ENCODE assay signal across 28 cellular contexts in genomic region chr1:2397007-2397679, GRCh38. TPM values are rescaled to one million over a fixed set of nuclear protein-coding genes. Genes with fewer than 3 reads are reported as not detected.
DNase-seq lines count a peak whose midpoint lies in the region; ATAC-seq, FAIRE-seq and TF ChIP-seq lines count a peak whose summit lies in the region.
"Had no signal": no experiment of that assay in that cellular context is flagged by ENCODE, and none has a peak within 500 bp of the region (broad histone marks: within the 10 kb centered on the region; RNA-seq: fewer than 3 reads in every experiment).

No MANE protein-coding gene starts in this region.

- H3K27ac ChIP-seq in K562 (ENCODE audit: extremely low read depth, low read depth, low read length) = no peak overlapping the region; the same call in 2 of the 3 replicates
- H3K27ac ChIP-seq: gastrocnemius medialis had no signal

- H2AFZ ChIP-seq in K562 (ENCODE audit: low read depth, low read length) = no peak overlapping the region

- POLR2A ChIA-PET in K562 (lab: Yijun Ruan, JAX) = interaction anchor here (3.9 kb wide), 1 partner anchor 10 kb away, joined by 24 read pairs; no protein-coding TSS in a partner anchor
- POLR2A ChIA-PET in naive thymus-derived CD8-positive, alpha-beta T cell (lab: Charles Lee) = no interaction called here

- peaks cover 7% of the 10 kb centered on the region for H3K9me1 ChIP-seq in K562 (ENCODE audit: control insufficient read depth, insufficient read depth, low read length)

- H3K27me3 Mint-ChIP-seq in activated naive CD8-positive, alpha-beta T cell treated with anti-CD3 and anti-CD28 coated beads for 36 hours = no peaks in the 10 kb centered on the region
- H3K27me3 Mint-ChIP-seq in activated naive CD8-positive, alpha-beta T cell treated with anti-CD3 and anti-CD28 coated beads, Interleukin-2, amount 50 U/mL, for 24 hours = no peaks in the 10 kb centered on the region
- H3K27me3 Mint-ChIP-seq in naive thymus-derived CD8-positive, alpha-beta T cell = no peaks in the 10 kb centered on the region
- H3K27me3 Mint-ChIP-seq: natural killer cell treated with Interleukin-12 subunit alpha and Interleukin-12 subunit beta and Interleukin-15 and Interleukin-18, amount 100 ng/mL, for 72 hours had no signal

- intact Hi-C loops in K562 (cut with micrococcal nuclease) = no loop called here

- H3K4me3 Mint-ChIP-seq in activated naive CD8-positive, alpha-beta T cell treated with anti-CD3 and anti-CD28 coated beads for 36 hours = no peak overlapping the region
- H3K4me3 Mint-ChIP-seq in activated naive CD8-positive, alpha-beta T cell treated with anti-CD3 and anti-CD28 coated beads, Interleukin-2, amount 50 U/mL, for 24 hours = no peak overlapping the region
- H3K4me3 Mint-ChIP-seq in naive thymus-derived CD8-positive, alpha-beta T cell = no peak overlapping the region
- H3K4me3 Mint-ChIP-seq: natural killer cell treated with Interleukin-12 subunit alpha and Interleukin-12 subunit beta and Interleukin-15 and Interleukin-18, amount 100 ng/mL, for 72 hours; T-helper 1 cell treated with Interleukin-12 subunit alpha and Interleukin-12 subunit beta and Interleukin-4 antibody, amounts not matched to agents 30 μg/mL and 1 μg/mL, for 36 hours had no signal

- 92% methylated on average over 19 of the region's 19 CpGs for WGBS in K562 (ENCODE audit: insufficient coverage, low coverage, missing lambda C conversion rate)

- no peak for TF ChIP-seq CTCF in K562 (IDR thresholded peaks at IDR 0.05 in 2 of 3, conservative IDR thresholded peaks at IDR 0.05 in 1 of 3; ENCODE audit: insufficient read depth in 2 of 3, low read depth in 1 of 3, low read length in 3 of 3)

- H4K20me1 ChIP-seq in K562 (replicated peaks; ENCODE audit: control insufficient read depth, insufficient read depth, low read length) = peaks cover 27% of the 10 kb centered on the region; the same call in 1 of the 2 replicates

- peaks cover 36% of the 10 kb centered on the region for H3K4me1 Mint-ChIP-seq in activated naive CD8-positive, alpha-beta T cell treated with anti-CD3 and anti-CD28 coated beads for 36 hours
- peaks cover 30% of the 10 kb centered on the region for H3K4me1 Mint-ChIP-seq in activated naive CD8-positive, alpha-beta T cell treated with anti-CD3 and anti-CD28 coated beads, Interleukin-2, amount 50 U/mL, for 24 hours
- H3K4me1 Mint-ChIP-seq in naive thymus-derived CD8-positive, alpha-beta T cell = peaks cover 28 to 63% (median 44%) of the 10 kb centered on the region in 4 donors

- H3K4me1 ChIP-seq in K562 (replicated peaks in 1 of 2; ENCODE audit: control insufficient read depth in 2 of 2, insufficient read depth in 2 of 2, low read length in 2 of 2) = peaks cover 14 to 36% of the 10 kb centered on the region in 2 experiments; a peak in 4 of 5 replicates

- no peaks in the 10 kb centered on the region for H3K27me3 ChIP-seq in K562 (ENCODE audit: control insufficient read depth in 2 of 2, insufficient read depth in 2 of 2, low read length in 2 of 2)
- H3K27me3 ChIP-seq: gastrocnemius medialis had no signal

- peak overlapping the region; percentile 75 for H3K27ac Mint-ChIP-seq in activated naive CD8-positive, alpha-beta T cell treated with anti-CD3 and anti-CD28 coated beads for 36 hours
- H3K27ac Mint-ChIP-seq in activated naive CD8-positive, alpha-beta T cell treated with anti-CD3 and anti-CD28 coated beads, Interleukin-2, amount 50 U/mL, for 24 hours = no peak overlapping the region
- H3K27ac Mint-ChIP-seq in naive thymus-derived CD8-positive, alpha-beta T cell = peak overlapping the region in 6 of 10 donors; percentile 40 to 85 (median 56)
- H3K27ac Mint-ChIP-seq: natural killer cell treated with Interleukin-12 subunit alpha and Interleukin-12 subunit beta and Interleukin-15 and Interleukin-18, amount 100 ng/mL, for 72 hours; T-helper 1 cell treated with Interleukin-12 subunit alpha and Interleukin-12 subunit beta and Interleukin-4 antibody, amounts not matched to agents 30 μg/mL and 1 μg/mL, for 36 hours had no signal

- H3K79me2 ChIP-seq in K562 (ENCODE audit: control insufficient read depth, insufficient read depth, low read length) = peaks cover 39% of the 10 kb centered on the region

- H3K9me3 ChIP-seq in K562 (replicated peaks; ENCODE audit: control insufficient read depth, insufficient read depth, low read depth, low read length) = no peaks in the 10 kb centered on the region
- H3K9me3 ChIP-seq: gastrocnemius medialis had no signal

- no peak overlapping the region for H3K4me2 ChIP-seq in K562 (ENCODE audit: insufficient read depth, low read length)

- no peak overlapping the region for H3K4me3 ChIP-seq in K562
- H3K4me3 ChIP-seq: gastrocnemius medialis had no signal

- TF ChIP-seq POLR2A in K562 (conservative IDR thresholded peaks at IDR 0.05) = no peak

- BruUV-seq in K562 (replicated peaks; lab: Mats Ljungman, UMichigan) = no TSS peak

- no peak overlapping the region; a peak in 1 of 4 replicates for H3K9ac ChIP-seq in K562 (ENCODE audit: insufficient read depth in 1 of 2, low read depth in 2 of 2, low read length in 2 of 2)

- CTCF ChIA-PET in K562 (lab: Yijun Ruan, JAX; ENCODE audit: low intra/inter-chr PET ratio) = no interaction called here

- no peak for TF ChIP-seq EP300 in K562 (IDR thresholded peaks at IDR 0.05; ENCODE audit: low read length)

- TF ChIP-seq RAD21 in K562 (CRISPR knock-in tag; conservative IDR thresholded peaks at IDR 0.05 in 1 of 2, IDR thresholded peaks at IDR 0.05 in 1 of 2) = no peak

- DNase-seq in activated naive CD8-positive, alpha-beta T cell treated with anti-CD3 and anti-CD28 coated beads for 36 hours = no peak
- DNase-seq in activated naive CD8-positive, alpha-beta T cell treated with anti-CD3 and anti-CD28 coated beads, Interleukin-2, amount 50 U/mL, for 24 hours = no peak
- no peak for DNase-seq in K562 (ENCODE audit: extremely low read depth in 1 of 4, low spot score in 3 of 4)
- no peak for DNase-seq in naive thymus-derived CD8-positive, alpha-beta T cell
- no peak for DNase-seq in medulla oblongata (ENCODE audit: extremely low spot score)
- no peak for DNase-seq in Kasumi-1 (lab: John Stamatoyannopoulos, UW)
- DNase-seq in NCI-H1436 treated with DMSO at 0.1 percent for 48 hours (lab: John Stamatoyannopoulos, UW) = no peak
- DNase-seq in NCI-H2107 (lab: John Stamatoyannopoulos, UW) = no peak
- DNase-seq: activated CD4-positive, alpha-beta T cell treated with anti-CD3 and anti-CD28 coated beads, Interleukin-2, amount 50 U/mL, for 48 hours; activated CD4-positive, CD25-positive, alpha-beta regulatory T cell treated with anti-CD3 and anti-CD28 coated beads, Interleukin-2, amount 50 U/mL, for 72 hours; activated CD8-positive, alpha-beta memory T cell treated with anti-CD3 and anti-CD28 coated beads, Interleukin-2, amount 50 U/mL, for 48 hours; AML-193; DMS 273 treated with DMSO at 0.1 percent for 48 hours; gastrocnemius medialis; H7; kidney; midbrain; NCI-H1417; NCI-H2081; NCI-H226; NCI-H526 treated with DMSO at 0.1 percent for 48 hours; Right ventricle myocardium superior; stimulated activated naive CD4-positive, alpha-beta T cell treated with Interleukin-2 at 50 U/mL for 16 hours had no signal

- peaks cover 29% of the 10 kb centered on the region for H3K36me3 Mint-ChIP-seq in activated naive CD8-positive, alpha-beta T cell treated with anti-CD3 and anti-CD28 coated beads for 36 hours
- peaks cover 55% of the 10 kb centered on the region for H3K36me3 Mint-ChIP-seq in activated naive CD8-positive, alpha-beta T cell treated with anti-CD3 and anti-CD28 coated beads, Interleukin-2, amount 50 U/mL, for 24 hours (ENCODE audit: low read depth)
- H3K36me3 Mint-ChIP-seq in naive thymus-derived CD8-positive, alpha-beta T cell = peaks cover 0 to 75% (median 13%) of the 10 kb centered on the region in 3 donors

- no peak for FAIRE-seq in K562 (lab: Jason Lieb, UNC)
- FAIRE-seq: kidney, TTC549, urothelium cell line had no signal

- no peaks in the 10 kb centered on the region for H3K9me3 Mint-ChIP-seq in activated naive CD8-positive, alpha-beta T cell treated with anti-CD3 and anti-CD28 coated beads for 36 hours
- no peaks in the 10 kb centered on the region for H3K9me3 Mint-ChIP-seq in activated naive CD8-positive, alpha-beta T cell treated with anti-CD3 and anti-CD28 coated beads, Interleukin-2, amount 50 U/mL, for 24 hours
- no peaks in the 10 kb centered on the region for H3K9me3 Mint-ChIP-seq in naive thymus-derived CD8-positive, alpha-beta T cell
- H3K9me3 Mint-ChIP-seq: natural killer cell treated with Interleukin-12 subunit alpha and Interleukin-12 subunit beta and Interleukin-15 and Interleukin-18, amount 100 ng/mL, for 72 hours; T-helper 1 cell treated with Interleukin-12 subunit alpha and Interleukin-12 subunit beta and Interleukin-4 antibody, amounts not matched to agents 30 μg/mL and 1 μg/mL, for 36 hours had no signal

- peaks cover 91% of the 10 kb centered on the region for H3K36me3 ChIP-seq in K562 (ENCODE audit: control insufficient read depth, insufficient read depth, low read length)

- in situ Hi-C loops in K562 (cut with MboI) = no loop called here

- no peak for ATAC-seq in activated naive CD8-positive, alpha-beta T cell treated with anti-CD3 and anti-CD28 coated beads, Interleukin-2, amount 50 U/mL, for 24 hours
- no peak for ATAC-seq in K562
- no peak for ATAC-seq in naive thymus-derived CD8-positive, alpha-beta T cell
- ATAC-seq: gastrocnemius medialis; natural killer cell treated with Interleukin-12 subunit alpha and Interleukin-12 subunit beta and Interleukin-15 and Interleukin-18, amount 100 ng/mL, for 72 hours; SK-N-SH treated with all-trans-retinoic acid at 6 μM for 48 hours had no signal

RNA-seq across cellular contexts. Expression of gene RER1, which starts 5.5 kb away (rescaled TPM):
- total RNA-seq in activated naive CD8-positive, alpha-beta T cell treated with anti-CD3 and anti-CD28 coated beads for 36 hours = 100 to 1,000 TPM; 161 to 176 TPM
- total RNA-seq in K562 (2011; cell fraction: chromatin; rRNA removed; ENCODE audit: low replicate concordance) = 270 and 338 TPM in 2 replicates
- total RNA-seq in K562 (2011; cell fraction: nucleolus; rRNA removed) = 175 and 181 TPM in 2 replicates
- 289 and 345 TPM in 2 replicates for total RNA-seq in K562 (2011; cell fraction: nucleoplasm; rRNA removed)
- total RNA-seq in K562 (2014; rRNA removed) (63.1 and 109 TPM in 2 replicates), K562 (2014; rRNA removed; fragmentation: Illumina TruSeq; extraction: Trizol) (183 and 211 TPM in 2 replicates), K562 (2015; rRNA removed; fragmentation: Illumina TruSeq; extraction: Trizol) (146 and 153 TPM in 2 replicates), K562 (2021) (219 and 235 TPM in 2 replicates)
- polyA plus RNA-seq in K562 (2011; rRNA removed) (316 and 354 TPM in 2 replicates), K562 (2014; fragmentation: Illumina TruSeq; extraction: Trizol) (299 and 323 TPM in 2 replicates), K562 (2014; fragmentation: Nextera tagmentation; extraction: Ambion mirVana) (10 to 100 TPM; 19.6 to 34.5 TPM), K562 (2014; rRNA removed) (216 and 249 TPM in 2 replicates)
- 218 and 437 TPM in 2 replicates for polyA plus RNA-seq in K562 (2011; cell fraction: cytosol; rRNA removed)
- 267 and 372 TPM in 2 replicates for polyA plus RNA-seq in K562 (2011; cell fraction: nucleus; rRNA removed)
- polyA plus RNA-seq in K562 (2012) = 133 and 293 TPM in 2 replicates
- 304 and 371 TPM in 2 replicates for polyA minus RNA-seq in K562 (2011; rRNA and poly(A)+ RNA removed)
- polyA minus RNA-seq in K562 (2011; cell fraction: cytosol; rRNA and poly(A)+ RNA removed) = 79.7 and 109 TPM in 2 replicates
- polyA minus RNA-seq in K562 (2011; cell fraction: nucleus; rRNA and poly(A)+ RNA removed) = 23.0 and 33.4 TPM in 2 replicates
- total RNA-seq in naive thymus-derived CD8-positive, alpha-beta T cell = 100 to 1,000 TPM; 131 to 139 TPM
- 100 to 1,000 TPM; 118 to 146 (median 126) TPM for polyA plus RNA-seq in naive thymus-derived CD8-positive, alpha-beta T cell

RNA-seq across cellular contexts. Expression of gene MORN1, which starts 5.8 kb away (rescaled TPM):
- total RNA-seq in activated naive CD8-positive, alpha-beta T cell treated with anti-CD3 and anti-CD28 coated beads for 36 hours = 1 to 10 TPM; 6.8 to 7.8 TPM
- 24.9 and 49.4 TPM in 2 replicates for total RNA-seq in K562 (2011; cell fraction: chromatin; rRNA removed; ENCODE audit: low replicate concordance)
- 26.6 and 36.7 TPM in 2 replicates for total RNA-seq in K562 (2011; cell fraction: nucleolus; rRNA removed)
- total RNA-seq in K562 (2011; cell fraction: nucleoplasm; rRNA removed) = 26.9 and 29.6 TPM in 2 replicates
- total RNA-seq in K562 (2014; rRNA removed) (6.1 and 9.3 TPM in 2 replicates), K562 (2014; rRNA removed; fragmentation: Illumina TruSeq; extraction: Trizol) (2.3 and 2.9 TPM in 2 replicates), K562 (2015; rRNA removed; fragmentation: Illumina TruSeq; extraction: Trizol) (4.7 and 5.5 TPM in 2 replicates), K562 (2021) (5.1 and 7.6 TPM in 2 replicates)
- polyA plus RNA-seq in K562 (2011; rRNA removed) (3.9 and 4.4 TPM in 2 replicates), K562 (2014; fragmentation: Illumina TruSeq; extraction: Trizol) (1.8 and 2.7 TPM in 2 replicates), K562 (2014; fragmentation: Nextera tagmentation; extraction: Ambion mirVana) (under 1 TPM; 0.24 to 0.35 TPM), K562 (2014; rRNA removed) (4.2 and 5.8 TPM in 2 replicates)
- polyA plus RNA-seq in K562 (2011; cell fraction: cytosol; rRNA removed) = 4.3 and 4.7 TPM in 2 replicates
- 10.6 and 16.9 TPM in 2 replicates for polyA plus RNA-seq in K562 (2011; cell fraction: nucleus; rRNA removed)
- 3.6 and 6.3 TPM in 2 replicates for polyA plus RNA-seq in K562 (2012)
- 5.5 and 9.6 TPM in 2 replicates for polyA minus RNA-seq in K562 (2011; rRNA and poly(A)+ RNA removed)
- polyA minus RNA-seq in K562 (2011; cell fraction: cytosol; rRNA and poly(A)+ RNA removed) = 4.8 and 5.6 TPM in 2 replicates
- polyA minus RNA-seq in K562 (2011; cell fraction: nucleus; rRNA and poly(A)+ RNA removed) = 11.7 and 12.0 TPM in 2 replicates
- 10 to 100 TPM; 14.5 to 18.8 TPM for total RNA-seq in naive thymus-derived CD8-positive, alpha-beta T cell
- 1 to 10 TPM; 4.3 to 7.1 (median 5.0) TPM for polyA plus RNA-seq in naive thymus-derived CD8-positive, alpha-beta T cell

RNA-seq across cellular contexts. Expression of gene PEX10, which starts 15.2 kb away (rescaled TPM):
- 10 to 100 TPM; 21.5 to 23.7 TPM for total RNA-seq in activated naive CD8-positive, alpha-beta T cell treated with anti-CD3 and anti-CD28 coated beads for 36 hours
- 13.3 and 27.8 TPM in 2 replicates for total RNA-seq in K562 (2011; cell fraction: chromatin; rRNA removed; ENCODE audit: low replicate concordance)
- total RNA-seq in K562 (2011; cell fraction: nucleolus; rRNA removed) = 23.4 and 30.4 TPM in 2 replicates
- total RNA-seq in K562 (2011; cell fraction: nucleoplasm; rRNA removed) = 18.3 and 19.9 TPM in 2 replicates
- total RNA-seq in K562 (2014; rRNA removed) (24.5 and 26.2 TPM in 2 replicates), K562 (2014; rRNA removed; fragmentation: Illumina TruSeq; extraction: Trizol) (5.6 and 5.7 TPM in 2 replicates), K562 (2015; rRNA removed; fragmentation: Illumina TruSeq; extraction: Trizol) (8.4 and 9.3 TPM in 2 replicates), K562 (2021) (18.2 and 18.7 TPM in 2 replicates)
- polyA plus RNA-seq in K562 (2011; rRNA removed) (8.7 and 9.4 TPM in 2 replicates), K562 (2014; fragmentation: Illumina TruSeq; extraction: Trizol) (6.4 and 10.6 TPM in 2 replicates), K562 (2014; fragmentation: Nextera tagmentation; extraction: Ambion mirVana) (under 1 TPM; 0.03 to 0.11 TPM), K562 (2014; rRNA removed) (18.8 and 22.5 TPM in 2 replicates)
- polyA plus RNA-seq in K562 (2011; cell fraction: cytosol; rRNA removed) = 9.6 and 19.3 TPM in 2 replicates
- 18.8 and 28.5 TPM in 2 replicates for polyA plus RNA-seq in K562 (2011; cell fraction: nucleus; rRNA removed)
- 9.3 and 13.4 TPM in 2 replicates for polyA plus RNA-seq in K562 (2012)
- 3.5 and 3.9 TPM in 2 replicates for polyA minus RNA-seq in K562 (2011; rRNA and poly(A)+ RNA removed)
- polyA minus RNA-seq in K562 (2011; cell fraction: cytosol; rRNA and poly(A)+ RNA removed) = 5.4 and 14.7 TPM in 2 replicates
- 11.1 and 14.0 TPM in 2 replicates for polyA minus RNA-seq in K562 (2011; cell fraction: nucleus; rRNA and poly(A)+ RNA removed)
- 10 to 100 TPM; 15.5 to 20.1 TPM for total RNA-seq in naive thymus-derived CD8-positive, alpha-beta T cell
- polyA plus RNA-seq in naive thymus-derived CD8-positive, alpha-beta T cell = 10 to 100 TPM in 1 of 3 donors, 1 to 10 TPM in 2; 7.5 to 10.4 (median 9.1) TPM
